Comparison of ENCODE assay signal across 14 cellular contexts in genomic region chr7:7704867-7705266, GRCh38. TPM values are rescaled to one million over a fixed set of nuclear protein-coding genes. Genes with fewer than 3 reads are reported as not detected.
DNase-seq lines count a peak whose midpoint lies in the region; ATAC-seq and TF ChIP-seq lines count a peak whose summit lies in the region.
"Had no signal": no experiment of that assay in that cellular context is flagged by ENCODE, and none has a peak within 500 bp of the region (broad histone marks: within the 10 kb centered on the region; RNA-seq: fewer than 3 reads in every experiment).

No MANE protein-coding gene starts in this region.

- ATAC-seq in activated B cell treated with CpG ODN at 0.5 μM for 24 hours (ENCODE audit: low read depth) (no peak), esophagus mucosa (peak; percentile 81)
- ATAC-seq: A549, HCT116 had no signal

- POLR2A ChIA-PET in activated B cell treated with CpG ODN at 0.5 μM for 24 hours (lab: Charles Lee), result no interaction called here

- peaks cover 3% of the 10 kb centered on the region for H3K36me3 Mint-ChIP-seq in activated B cell treated with CpG ODN at 0.5 μM for 24 hours (ENCODE audit: low read depth)

- no peak overlapping the region for H3K4me3 Mint-ChIP-seq in activated B cell treated with CpG ODN at 0.5 μM for 24 hours
- H3K4me3 Mint-ChIP-seq: CD4-positive, alpha-beta memory T cell; IgD-negative memory B cell had no signal

- H3K27ac ChIP-seq in suprapubic skin (peak overlapping the region; percentile 5), caudate nucleus (ENCODE audit: low read depth, low read length) (no peak overlapping the region)
- H3K27ac ChIP-seq: A549, C4-2B had no signal

- intact Hi-C loops in activated B cell treated with CpG ODN at 0.5 μM for 24 hours (cut with micrococcal nuclease), result loop anchor here (5.0 kb wide), 1 partner anchor 37 kb away; no protein-coding TSS in a partner anchor

- H3K27me3 Mint-ChIP-seq in activated B cell treated with CpG ODN at 0.5 μM for 24 hours, result no peaks in the 10 kb centered on the region
- H3K27me3 Mint-ChIP-seq: CD4-positive, alpha-beta memory T cell; IgD-negative memory B cell had no signal

- TF ChIP-seq EP300 in suprapubic skin (IDR thresholded peaks at IDR 0.05), result no peak

- H3K4me1 Mint-ChIP-seq in activated B cell treated with CpG ODN at 0.5 μM for 24 hours, result peaks cover 51% of the 10 kb centered on the region

- peaks cover 27% of the 10 kb centered on the region for H3K4me1 ChIP-seq in suprapubic skin

- H3K36me3 ChIP-seq in suprapubic skin, result no peaks in the 10 kb centered on the region
- H3K36me3 ChIP-seq: BE2C had no signal

- H3K4me3 ChIP-seq in suprapubic skin, result no peak overlapping the region
- H3K4me3 ChIP-seq: A549 had no signal

- CTCF ChIA-PET in activated B cell treated with CpG ODN at 0.5 μM for 24 hours (lab: Charles Lee), result no interaction called here

- no peaks in the 10 kb centered on the region for H3K9me3 ChIP-seq in suprapubic skin
- H3K9me3 ChIP-seq: A549, BE2C had no signal

- WGBS in suprapubic skin, result 69% methylated on average over 4 of the region's 4 CpGs

- TF ChIP-seq CTCF in activated B cell treated with CpG ODN at 0.5 μM for 24 hours (IDR thresholded peaks at IDR 0.05) (no peak), suprapubic skin (IDR thresholded peaks at IDR 0.05) (no peak)

- peak overlapping the region; percentile 2 for H3K27ac Mint-ChIP-seq in activated B cell treated with CpG ODN at 0.5 μM for 24 hours
- H3K27ac Mint-ChIP-seq: CD4-positive, alpha-beta memory T cell; IgD-negative memory B cell had no signal

- DNase-seq in HPDE6-E6E7 (ENCODE audit: extremely low spot score) (peak; percentile 29), activated B cell treated with CpG ODN at 0.5 μM for 24 hours (no peak), suprapubic skin (ENCODE audit: low spot score in 2 of 2) (no peak), NAMALWA (ENCODE audit: low spot score) (no peak), caudate nucleus (lab: John Stamatoyannopoulos, UW) (no peak), RKO (ENCODE audit: low spot score) (no peak)
- DNase-seq: BE2C; CD4-positive, alpha-beta memory T cell; GF-D8 had no signal

- no peak for TF ChIP-seq POLR2A in suprapubic skin (IDR thresholded peaks at IDR 0.05)

- no peaks in the 10 kb centered on the region for H3K9me3 Mint-ChIP-seq in activated B cell treated with CpG ODN at 0.5 μM for 24 hours
- H3K9me3 Mint-ChIP-seq: CD4-positive, alpha-beta memory T cell; IgD-negative memory B cell had no signal

- no peaks in the 10 kb centered on the region for H3K27me3 ChIP-seq in suprapubic skin
- H3K27me3 ChIP-seq: BE2C had no signal

RNA-seq across cellular contexts. Expression of gene RPA3, which starts 13.5 kb away (rescaled TPM):
- total RNA-seq in activated B cell treated with CpG ODN at 0.5 μM for 24 hours, result 64.9 and 83.2 TPM in 2 replicates
- total RNA-seq in esophagus mucosa, result 28.5 TPM
- 10 to 100 TPM; 14.9 to 35.2 (median 18.4) TPM for total RNA-seq in suprapubic skin
